Comparison of ENCODE assay signal across 21 cellular contexts in the genomic region with DNA sequence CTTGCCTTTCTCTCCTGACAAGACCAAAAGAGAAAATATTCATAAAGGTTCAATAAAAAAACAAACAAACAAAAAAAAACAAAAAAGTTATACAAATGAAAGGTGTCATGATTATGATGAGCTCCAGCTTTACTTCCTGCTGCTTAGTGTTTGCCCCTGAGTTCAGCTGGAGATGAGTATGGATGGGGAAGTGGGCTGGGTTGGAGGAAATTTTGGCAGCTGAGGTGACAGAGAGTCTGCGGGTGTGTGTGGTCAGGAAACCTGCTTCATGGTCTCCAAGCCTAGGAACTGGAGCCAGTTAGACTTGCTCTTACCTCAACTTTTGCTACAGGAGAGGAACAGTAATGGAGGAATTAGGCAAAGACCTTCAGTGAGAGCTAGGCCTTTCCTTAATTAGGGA. TPM values are rescaled to one million over a fixed set of nuclear protein-coding genes. Genes with fewer than 3 reads are reported as not detected.
A peak's percentile ranks its signal among the peaks of the same experiment; 100 is the strongest.
DNase-seq lines count a peak whose midpoint lies in the region; ATAC-seq and TF ChIP-seq lines count a peak whose summit lies in the region.
"Had no signal": no experiment of that assay in that cellular context is flagged by ENCODE, and none has a peak within 500 bp of the region (broad histone marks: within the 10 kb centered on the region; RNA-seq: fewer than 3 reads in every experiment).

No MANE protein-coding gene starts in this region.

- no peaks in the 10 kb centered on the region for H3K27me3 Mint-ChIP-seq in activated naive CD8-positive, alpha-beta T cell treated with anti-CD3 and anti-CD28 coated beads, Interleukin-2, amount 50 U/mL, for 24 hours
- H3K27me3 Mint-ChIP-seq in activated naive CD8-positive, alpha-beta T cell treated with anti-CD3 and anti-CD28 coated beads for 36 hours, result no peaks in the 10 kb centered on the region
- H3K27me3 Mint-ChIP-seq in stimulated activated naive B cell treated with anti-CD40 and anti-IgM and Interleukin-4, amounts not matched to agents 10 μg/mL and 1 μg/mL and 100 μg/mL, for 72 hours, result no peaks in the 10 kb centered on the region
- H3K27me3 Mint-ChIP-seq: activated CD4-positive, alpha-beta T cell treated with anti-CD3 and anti-CD28 coated beads for 36 hours had no signal

- H3K9me3 ChIP-seq in mammary epithelial cell (replicated peaks; ENCODE audit: insufficient read depth, low read length), result no peaks in the 10 kb centered on the region
- H3K9me3 ChIP-seq: heart left ventricle, right atrium auricular region, testis had no signal

- intact Hi-C loops in mammary epithelial cell (cut with micrococcal nuclease), result no loop called here

- H3K27ac Mint-ChIP-seq in activated naive CD8-positive, alpha-beta T cell treated with anti-CD3 and anti-CD28 coated beads, Interleukin-2, amount 50 U/mL, for 24 hours, result peak overlapping the region; percentile 64
- H3K27ac Mint-ChIP-seq in activated naive CD8-positive, alpha-beta T cell treated with anti-CD3 and anti-CD28 coated beads for 36 hours, result no peak overlapping the region
- H3K27ac Mint-ChIP-seq in stimulated activated naive B cell treated with anti-CD40 and anti-IgM and Interleukin-4, amounts not matched to agents 10 μg/mL and 1 μg/mL and 100 μg/mL, for 72 hours, result peak overlapping the region; percentile 93
- H3K27ac Mint-ChIP-seq: activated CD4-positive, alpha-beta T cell treated with anti-CD3 and anti-CD28 coated beads for 36 hours had no signal

- no peaks in the 10 kb centered on the region for H4K20me1 ChIP-seq in mammary epithelial cell (ENCODE audit: insufficient read depth, low read length)

- peak; percentile 39 for ATAC-seq in activated naive CD8-positive, alpha-beta T cell treated with anti-CD3 and anti-CD28 coated beads, Interleukin-2, amount 50 U/mL, for 24 hours
- ATAC-seq in stimulated activated naive B cell treated with anti-CD40 and anti-IgM and Interleukin-4, amounts not matched to agents 10 μg/mL and 1 μg/mL and 100 μg/mL, for 72 hours (replicated peaks), result no peak
- ATAC-seq in GM21717 (IDR thresholded peaks at IDR 0.05; ENCODE audit: unreplicated experiment), result no peak
- ATAC-seq: activated CD4-positive, alpha-beta T cell treated with anti-CD3 and anti-CD28 coated beads for 36 hours; heart left ventricle had no signal

- no peak overlapping the region for H3K27ac ChIP-seq in mammary epithelial cell (ENCODE audit: insufficient read depth, low read depth, low read length)
- H3K27ac ChIP-seq: heart left ventricle, right atrium auricular region, testis had no signal

- no peaks in the 10 kb centered on the region for H3K36me3 ChIP-seq in mammary epithelial cell (ENCODE audit: insufficient read depth, low read length)
- H3K36me3 ChIP-seq: heart left ventricle, right atrium auricular region had no signal

- no peak overlapping the region for H3K4me3 Mint-ChIP-seq in activated naive CD8-positive, alpha-beta T cell treated with anti-CD3 and anti-CD28 coated beads, Interleukin-2, amount 50 U/mL, for 24 hours
- H3K4me3 Mint-ChIP-seq in activated naive CD8-positive, alpha-beta T cell treated with anti-CD3 and anti-CD28 coated beads for 36 hours, result no peak overlapping the region
- H3K4me3 Mint-ChIP-seq in stimulated activated naive B cell treated with anti-CD40 and anti-IgM and Interleukin-4, amounts not matched to agents 10 μg/mL and 1 μg/mL and 100 μg/mL, for 72 hours, result peak overlapping the region in 1 of 2 donors; percentile 12
- H3K4me3 Mint-ChIP-seq: activated CD4-positive, alpha-beta T cell treated with anti-CD3 and anti-CD28 coated beads for 36 hours had no signal

- H3K9me3 Mint-ChIP-seq in activated naive CD8-positive, alpha-beta T cell treated with anti-CD3 and anti-CD28 coated beads, Interleukin-2, amount 50 U/mL, for 24 hours, result no peaks in the 10 kb centered on the region
- peaks cover 5% of the 10 kb centered on the region for H3K9me3 Mint-ChIP-seq in activated naive CD8-positive, alpha-beta T cell treated with anti-CD3 and anti-CD28 coated beads for 36 hours
- H3K9me3 Mint-ChIP-seq in stimulated activated naive B cell treated with anti-CD40 and anti-IgM and Interleukin-4, amounts not matched to agents 10 μg/mL and 1 μg/mL and 100 μg/mL, for 72 hours, result peaks cover 1 to 3% of the 10 kb centered on the region in 2 donors

- peaks cover 65% of the 10 kb centered on the region for H3K4me1 Mint-ChIP-seq in activated naive CD8-positive, alpha-beta T cell treated with anti-CD3 and anti-CD28 coated beads, Interleukin-2, amount 50 U/mL, for 24 hours
- H3K4me1 Mint-ChIP-seq in activated naive CD8-positive, alpha-beta T cell treated with anti-CD3 and anti-CD28 coated beads for 36 hours, result peaks cover 40% of the 10 kb centered on the region
- H3K4me1 Mint-ChIP-seq in stimulated activated naive B cell treated with anti-CD40 and anti-IgM and Interleukin-4, amounts not matched to agents 10 μg/mL and 1 μg/mL and 100 μg/mL, for 72 hours, result peaks cover 43 to 64% of the 10 kb centered on the region in 2 donors

- DNase-seq in activated naive CD8-positive, alpha-beta T cell treated with anti-CD3 and anti-CD28 coated beads, Interleukin-2, amount 50 U/mL, for 24 hours, result no peak
- no peak for DNase-seq in activated naive CD8-positive, alpha-beta T cell treated with anti-CD3 and anti-CD28 coated beads for 36 hours
- peak; percentile 14 for DNase-seq in Jurkat, Clone E6-1 (ENCODE audit: low read depth, low spot score)
- peak; percentile 33 for DNase-seq in UCSD-AML1 (lab: John Stamatoyannopoulos, UW; ENCODE audit: unreplicated experiment)
- DNase-seq in stimulated activated naive B cell treated with anti-CD40 and anti-IgM and Interleukin-4, amounts not matched to agents 10 μg/mL and 1 μg/mL and 100 μg/mL, for 72 hours, result no peak
- no peak for DNase-seq in DMS114 treated with DMSO at 0.1 percent for 48 hours (lab: John Stamatoyannopoulos, UW; ENCODE audit: unreplicated experiment)
- DNase-seq in mammary epithelial cell, result no peak
- DNase-seq: activated CD4-positive, alpha-beta T cell treated with anti-CD3 and anti-CD28 coated beads for 36 hours; COR-L47; GOT3; heart left ventricle; NCI-H1436; NCI-H2171 treated with DMSO at 0.1 percent for 48 hours; NCI-H526 treated with DMSO at 0.1 percent for 48 hours; SHP77 treated with DMSO at 0.1 percent for 48 hours; stimulated activated CD4-positive, alpha-beta T cell treated with anti-CD3 and anti-CD28 coated beads, Interleukin-12 subunit alpha, Interleukin-12 subunit beta, amount 100 ng/mL, for 4 hours; testis had no signal

- in situ Hi-C loops in mammary epithelial cell (cut with MboI; ENCODE audit: low sequenced_read_pairs in 2 of 2), result no loop called here

- WGBS in mammary epithelial cell (ENCODE audit: low coverage, missing lambda C conversion rate), result 92% methylated on average over 1 of the region's 1 CpG

- no peak for TF ChIP-seq CTCF in mammary epithelial cell (conservative IDR thresholded peaks at IDR 0.05 in 1 of 2, IDR thresholded peaks at IDR 0.05 in 1 of 2; ENCODE audit: extremely low read depth in 1 of 2, insufficient read depth in 1 of 2, low read depth in 1 of 2, low read length in 2 of 2)

- H3K4me2 ChIP-seq in mammary epithelial cell (ENCODE audit: insufficient read depth, low read depth, low read length), result no peak overlapping the region

- no peaks in the 10 kb centered on the region for H3K27me3 ChIP-seq in mammary epithelial cell (ENCODE audit: insufficient read depth, low read length)
- H3K27me3 ChIP-seq: heart left ventricle, right atrium auricular region, testis had no signal

- dilution Hi-C loops in mammary epithelial cell (cut with HindIII; ENCODE audit: low sequenced_read_pairs), result no loop called here

- H3K4me3 ChIP-seq in Jurkat, Clone E6-1 (ENCODE audit: low read length), result no peak overlapping the region
- no peak overlapping the region for H3K4me3 ChIP-seq in mammary epithelial cell (replicated peaks in 1 of 3; ENCODE audit: insufficient read depth in 1 of 3, low read depth in 2 of 3, low read length in 3 of 3)
- H3K4me3 ChIP-seq: heart left ventricle, right atrium auricular region, testis had no signal

- no peaks in the 10 kb centered on the region for H3K36me3 Mint-ChIP-seq in activated naive CD8-positive, alpha-beta T cell treated with anti-CD3 and anti-CD28 coated beads, Interleukin-2, amount 50 U/mL, for 24 hours (ENCODE audit: low read depth)
- H3K36me3 Mint-ChIP-seq in activated naive CD8-positive, alpha-beta T cell treated with anti-CD3 and anti-CD28 coated beads for 36 hours, result no peaks in the 10 kb centered on the region
- no peaks in the 10 kb centered on the region for H3K36me3 Mint-ChIP-seq in stimulated activated naive B cell treated with anti-CD40 and anti-IgM and Interleukin-4, amounts not matched to agents 10 μg/mL and 1 μg/mL and 100 μg/mL, for 72 hours

- BruUV-seq in mammary epithelial cell (replicated peaks; lab: Mats Ljungman, UMichigan), result no TSS peak

- H3K79me2 ChIP-seq in mammary epithelial cell (ENCODE audit: insufficient read depth, low read length), result no peaks in the 10 kb centered on the region

- H3K9ac ChIP-seq in mammary epithelial cell (ENCODE audit: insufficient read depth, low read length), result no peak overlapping the region

- no peak overlapping the region for H2AFZ ChIP-seq in mammary epithelial cell (ENCODE audit: low read depth, low read length)

- no peaks in the 10 kb centered on the region for H3K4me1 ChIP-seq in mammary epithelial cell (ENCODE audit: insufficient read depth, low read length)
- H3K4me1 ChIP-seq: right atrium auricular region, testis had no signal

- CTCF ChIA-PET in mammary epithelial cell (lab: Charles Lee; ENCODE audit: low non-redundant PET), result interaction anchor here (0.5 kb wide), 1 partner anchor 71 kb away, joined by 14 read pairs; no protein-coding TSS in a partner anchor

RNA-seq across cellular contexts. Expression of gene CYSLTR1, which starts 4.3 kb away (rescaled TPM):
- total RNA-seq in activated naive CD8-positive, alpha-beta T cell treated with anti-CD3 and anti-CD28 coated beads for 36 hours, result under 1 TPM; 0.36 to 0.66 TPM
- polyA plus RNA-seq in Jurkat, Clone E6-1 (2012; ENCODE audit: insufficient read depth, insufficient read length), result not detected
- under 1 TPM in 1 of 2 donors, not detected in 1; under 0.01 TPM for total RNA-seq in mammary epithelial cell
- not detected for polyA plus RNA-seq in mammary epithelial cell
- polyA minus RNA-seq in mammary epithelial cell, result not detected
- total RNA-seq: chondrocyte, HT1080 had no signal

Comparison
In these comparisons a context has a peak if more than half of its experiments do, and no peak if none do; other contexts are left out.
1. DNase-seq: peak in Jurkat, Clone E6-1 (single experiment) and UCSD-AML1 (single experiment); none in activated naive CD8-positive, alpha-beta T cell treated with anti-CD3 and anti-CD28 coated beads, Interleukin-2, amount 50 U/mL, for 24 hours (single experiment), activated naive CD8-positive, alpha-beta T cell treated with anti-CD3 and anti-CD28 coated beads for 36 hours (single experiment), stimulated activated naive B cell treated with anti-CD40 and anti-IgM and Interleukin-4, amounts not matched to agents 10 μg/mL and 1 μg/mL and 100 μg/mL, for 72 hours (single experiment), DMS114 treated with DMSO at 0.1 percent for 48 hours (single experiment) and mammary epithelial cell (single experiment).